In the genomic region with DNA sequence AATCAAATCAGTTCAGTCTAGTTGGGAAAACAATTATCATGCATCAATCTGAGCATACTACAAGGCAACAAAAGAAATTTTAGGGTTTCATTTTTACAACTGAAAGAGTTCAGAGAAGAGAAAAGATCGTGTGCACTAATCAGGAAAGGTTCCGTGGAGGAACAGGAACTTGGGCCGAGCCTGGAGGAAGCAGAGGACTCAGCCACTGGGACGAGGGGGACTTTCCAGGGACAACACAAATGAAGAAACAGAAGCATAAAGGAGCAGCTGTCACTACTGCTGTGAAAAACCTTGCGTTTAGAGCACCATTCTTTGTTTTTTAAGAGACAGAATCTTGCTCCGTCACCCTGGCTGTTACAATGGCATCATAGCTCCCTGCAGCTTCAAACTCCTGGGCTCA, we compare ENCODE assay signal across 19 cellular contexts.
"Had no signal": no experiment of that assay in that cellular context is flagged by ENCODE, and none has a peak within 500 bp of the region (broad histone marks: within the 10 kb centered on the region; RNA-seq: fewer than 3 reads in every experiment).

No MANE protein-coding gene starts in this region.

- H3K4me1 Mint-ChIP-seq: central memory CD8-positive, alpha-beta T cell had no signal

- DNase-seq: activated CD4-positive, alpha-beta T cell treated with anti-CD3 and anti-CD28 coated beads, Interleukin-2, amount 10 ng/mL, durations not matched to agents 24 days and 14 days; activated CD8-positive, alpha-beta memory T cell treated with anti-CD3 and anti-CD28 coated beads for 24 hours; activated gamma-delta T cell treated with Interleukin-2 at 50 U/mL for 16 hours; amygdala; cortex of kidney; effector memory CD4-positive, alpha-beta T cell; foreskin melanocyte; nephron progenitor cell; occipital lobe; right lobe of liver; stimulated activated CD4-positive, alpha-beta T cell treated with anti-CD3 and anti-CD28 coated beads, Interleukin-4, amount 100 ng/mL, for 4 hours; stimulated activated CD8-positive, alpha-beta memory T cell treated with anti-CD3 and anti-CD28 coated beads, Interleukin-4, amount 100 ng/mL, for 48 hours; stomach; T-helper 17 cell; testis had no signal

- H3K36me3 Mint-ChIP-seq: activated naive CD8-positive, alpha-beta T cell; brain had no signal

- H3K9me3 ChIP-seq: right lobe of liver, stomach, testis had no signal

- ATAC-seq: right lobe of liver, T-helper 17 cell had no signal

- H3K4me3 ChIP-seq: right lobe of liver, smooth muscle cell, stomach, testis had no signal

- H3K27ac Mint-ChIP-seq: activated CD4-positive, alpha-beta T cell treated with anti-CD3 and anti-CD28 coated beads, Interleukin-2, amount 10 ng/mL, durations not matched to agents 24 days and 14 days; activated naive CD8-positive, alpha-beta T cell; brain; nephron progenitor cell; T-helper 17 cell had no signal

- H3K9me3 Mint-ChIP-seq: brain; central memory CD8-positive, alpha-beta T cell; nephron progenitor cell had no signal

- H3K27ac ChIP-seq: right lobe of liver, testis had no signal

- H3K4me2 ChIP-seq: smooth muscle cell had no signal

- H3K4me3 Mint-ChIP-seq: activated CD4-positive, alpha-beta T cell treated with anti-CD3 and anti-CD28 coated beads, Interleukin-2, amount 10 ng/mL, durations not matched to agents 24 days and 14 days; activated naive CD8-positive, alpha-beta T cell; brain; central memory CD8-positive, alpha-beta T cell; nephron progenitor cell; T-helper 17 cell had no signal

- H3K27me3 ChIP-seq: right lobe of liver, stomach, testis had no signal

- H3K27me3 Mint-ChIP-seq: activated CD4-positive, alpha-beta T cell treated with anti-CD3 and anti-CD28 coated beads, Interleukin-2, amount 10 ng/mL, durations not matched to agents 24 days and 14 days; brain had no signal

- H3K36me3 ChIP-seq: right lobe of liver, stomach had no signal
